In genomic region chr7:8176370-8177081, GRCh38 we compare ENCODE assay signal across 8 cellular contexts.
DNase-seq lines count a peak whose midpoint lies in the region; ATAC-seq and TF ChIP-seq lines count a peak whose summit lies in the region.

No MANE protein-coding gene starts in this region.

- peaks cover 17% of the 10 kb centered on the region for H3K36me3 Mint-ChIP-seq in activated CD4-positive, alpha-beta memory T cell treated with anti-CD3 and anti-CD28 coated beads, Interleukin-2, amount 10 ng/mL, durations not matched to agents 7 days and 5 days (ENCODE audit: low read depth)
- H3K36me3 Mint-ChIP-seq in progenitor cell of endocrine pancreas (ENCODE audit: insufficient read depth) = peaks cover 5% of the 10 kb centered on the region

- H3K27me3 ChIP-seq in MM.1S (replicated peaks; ENCODE audit: insufficient read depth, low read length) (peaks cover 4% of the 10 kb centered on the region; the same call in 1 of the 2 replicates), stomach (no peaks in the 10 kb centered on the region)

- intact Hi-C loops in left colon (cut with DNase I, micrococcal nuclease) (no loop called here), stomach (cut with DNase I; ENCODE audit: low total_unique reads) (no loop called here)

- no peaks in the 10 kb centered on the region for H4K20me1 ChIP-seq in MM.1S (ENCODE audit: insufficient read depth, low read length)

- peak overlapping the region; percentile 72 for H3K4me2 ChIP-seq in MM.1S (ENCODE audit: low read depth, low read length)

- TF ChIP-seq EP300 in stomach (IDR thresholded peaks at IDR 0.05) = no peak

- peaks cover 2% of the 10 kb centered on the region for H3K9me3 Mint-ChIP-seq in activated CD4-positive, alpha-beta memory T cell treated with anti-CD3 and anti-CD28 coated beads, Interleukin-2, amount 10 ng/mL, durations not matched to agents 7 days and 5 days
- H3K9me3 Mint-ChIP-seq in progenitor cell of endocrine pancreas (ENCODE audit: low read depth) = peaks cover 3% of the 10 kb centered on the region

- H3K36me3 ChIP-seq in MM.1S (replicated peaks; ENCODE audit: insufficient read depth, low read length) = no peaks in the 10 kb centered on the region
- H3K36me3 ChIP-seq in stomach = no peaks in the 10 kb centered on the region

- 65 to 71% (median 70%) methylated on average over 10 of the region's 10 CpGs for WGBS in stomach, 5 donors

- H3K9me3 ChIP-seq in MM.1S (replicated peaks; ENCODE audit: insufficient read depth, low read length) (no peaks in the 10 kb centered on the region), stomach (no peaks in the 10 kb centered on the region)

- CTCF ChIA-PET in activated CD4-positive, alpha-beta memory T cell treated with anti-CD3 and anti-CD28 coated beads, Interleukin-2, amount 10 ng/mL, durations not matched to agents 7 days and 5 days (lab: Charles Lee) = interaction anchor here (0.8 to 2.1 kb wide), 6 partner anchors 13 to 206 kb away, joined by 3 to 10 read pairs (median 4); no protein-coding TSS in a partner anchor

- H3K4me3 ChIP-seq in MM.1S (ENCODE audit: low read length) (peak overlapping the region; percentile 36), stomach (no peak overlapping the region)

- H2AFZ ChIP-seq in MM.1S (ENCODE audit: low read length) = peak overlapping the region; percentile 28

- H3K9ac ChIP-seq in MM.1S (ENCODE audit: low read length) = peak overlapping the region; percentile 33; the same call in 1 of the 2 replicates

- POLR2A ChIA-PET in activated CD4-positive, alpha-beta memory T cell treated with anti-CD3 and anti-CD28 coated beads, Interleukin-2, amount 10 ng/mL, durations not matched to agents 7 days and 5 days (lab: Charles Lee) = interaction anchor here (0.6 to 2.3 kb wide), 15 partner anchors 10 to 1001 kb away, joined by 3 to 11 read pairs (median 3); no protein-coding TSS in a partner anchor

- TF ChIP-seq CTCF in MM.1S (IDR thresholded peaks at IDR 0.05; ENCODE audit: low read length) (no peak), stomach (IDR thresholded peaks at IDR 0.05) (no peak), progenitor cell of endocrine pancreas (IDR thresholded peaks at IDR 0.05; ENCODE audit: unreplicated experiment) (no peak)

- no peaks in the 10 kb centered on the region for H3K79me2 ChIP-seq in MM.1S (ENCODE audit: low read length)

- DNase-seq in MM.1S (peak; percentile 81), left colon (peak; percentile 30 to 31), stomach (no peak), EL (no peak), progenitor cell of endocrine pancreas (ENCODE audit: low spot score, unreplicated experiment) (no peak)
- peak; percentile 78 for DNase-seq in activated CD4-positive, alpha-beta memory T cell treated with anti-CD3 and anti-CD28 coated beads, Interleukin-2, amount 10 ng/mL, durations not matched to agents 7 days and 5 days

- peaks cover 51% of the 10 kb centered on the region for H3K4me1 Mint-ChIP-seq in activated CD4-positive, alpha-beta memory T cell treated with anti-CD3 and anti-CD28 coated beads, Interleukin-2, amount 10 ng/mL, durations not matched to agents 7 days and 5 days
- peaks cover 8% of the 10 kb centered on the region for H3K4me1 Mint-ChIP-seq in progenitor cell of endocrine pancreas (ENCODE audit: low read depth)

- H3K9me2 ChIP-seq in MM.1S (replicated peaks; ENCODE audit: insufficient read depth, low read length) = no peaks in the 10 kb centered on the region

- peak overlapping the region; percentile 99 for H3K27ac Mint-ChIP-seq in activated CD4-positive, alpha-beta memory T cell treated with anti-CD3 and anti-CD28 coated beads, Interleukin-2, amount 10 ng/mL, durations not matched to agents 7 days and 5 days
- no peak overlapping the region for H3K27ac Mint-ChIP-seq in progenitor cell of endocrine pancreas

- H3K4me1 ChIP-seq in MM.1S (ENCODE audit: low read length) (peaks cover 37% of the 10 kb centered on the region), stomach (peaks cover 4 to 37% (median 17%) of the 10 kb centered on the region in 4 donors)

- H3F3A ChIP-seq in MM.1S (ENCODE audit: insufficient read depth, low read length) = peaks cover 27% of the 10 kb centered on the region

- peak; percentile 80 for ATAC-seq in GM18498 (IDR thresholded peaks at IDR 0.05; ENCODE audit: unreplicated experiment)
- peak; percentile 81 for ATAC-seq in GM21717 (IDR thresholded peaks at IDR 0.05; ENCODE audit: unreplicated experiment)
- peak; percentile 48 for ATAC-seq in left colon

- no peak for TF ChIP-seq POLR2A in stomach (IDR thresholded peaks at IDR 0.05)

- peak overlapping the region; percentile 82 for H3K27ac ChIP-seq in MM.1S (ENCODE audit: low read length)
- H3K27ac ChIP-seq in stomach = peak overlapping the region in 4 of 5 donors; percentile 13 to 60 (median 26)

- no peaks in the 10 kb centered on the region for H3K27me3 Mint-ChIP-seq in activated CD4-positive, alpha-beta memory T cell treated with anti-CD3 and anti-CD28 coated beads, Interleukin-2, amount 10 ng/mL, durations not matched to agents 7 days and 5 days
- no peaks in the 10 kb centered on the region for H3K27me3 Mint-ChIP-seq in progenitor cell of endocrine pancreas

- H3K4me3 Mint-ChIP-seq in activated CD4-positive, alpha-beta memory T cell treated with anti-CD3 and anti-CD28 coated beads, Interleukin-2, amount 10 ng/mL, durations not matched to agents 7 days and 5 days = peak overlapping the region; percentile 58
- H3K4me3 Mint-ChIP-seq in progenitor cell of endocrine pancreas (ENCODE audit: low read depth) = no peak overlapping the region

Comparison
In these comparisons a context has a peak if more than half of its experiments do, and no peak if none do; other contexts are left out.
1. DNase-seq: peak in MM.1S (single experiment), activated CD4-positive, alpha-beta memory T cell treated with anti-CD3 and anti-CD28 coated beads, Interleukin-2, amount 10 ng/mL, durations not matched to agents 7 days and 5 days (single experiment) and left colon (2 of 2); none in stomach (single experiment), EL (single experiment) and progenitor cell of endocrine pancreas (single experiment).
2. Peak in every context shown above with its lines, with median percentiles within 50 percentile points of each other: ATAC-seq.